Comparison of ENCODE assay signal across 8 cellular contexts in genomic region chr6:107460074-107460631, GRCh38. TPM values are rescaled to one million over a fixed set of nuclear protein-coding genes. Genes with fewer than 3 reads are reported as not detected.
DNase-seq lines count a peak whose midpoint lies in the region; ATAC-seq, FAIRE-seq and TF ChIP-seq lines count a peak whose summit lies in the region.

No MANE protein-coding gene starts in this region.

- peak overlapping the region; percentile 65 for H3K4ac ChIP-seq in IMR-90 (ENCODE audit: low read depth, low read length)

- H3K9ac ChIP-seq in IMR-90 (ENCODE audit: low read depth, low read length) (peak overlapping the region; percentile 56), keratinocyte (ENCODE audit: control insufficient read depth, extremely low read depth, insufficient read depth, low read length) (peak overlapping the region; percentile 91), subcutaneous abdominal adipose tissue (ENCODE audit: low read length in 5 of 5) (peak overlapping the region; percentile 71 to 83 (median 82))

- no peak overlapping the region for H2BK20ac ChIP-seq in IMR-90 (ENCODE audit: low read depth, low read length)

- H3K4me2 ChIP-seq in IMR-90 (ENCODE audit: low read depth, low read length) = peak overlapping the region; percentile 77
- H3K4me2 ChIP-seq in keratinocyte (ENCODE audit: control insufficient read depth, extremely low read depth, insufficient read depth, low read depth, low read length) = peak overlapping the region; percentile 80

- peak overlapping the region; percentile 41 for H4K91ac ChIP-seq in IMR-90 (ENCODE audit: insufficient read depth, low read depth, low read length)

- H3K27me3 Mint-ChIP-seq in activated naive CD8-positive, alpha-beta T cell treated with anti-CD3 and anti-CD28 coated beads, Interleukin-2, amount 10 ng/mL, durations not matched to agents 7 days and 5 days = no peaks in the 10 kb centered on the region

- H3K79me1 ChIP-seq in IMR-90 (ENCODE audit: low read depth in 1 of 2, low read length in 2 of 2) = peaks cover 16 to 17% of the 10 kb centered on the region in 2 experiments

- H3K9me3 Mint-ChIP-seq in activated naive CD8-positive, alpha-beta T cell treated with anti-CD3 and anti-CD28 coated beads, Interleukin-2, amount 10 ng/mL, durations not matched to agents 7 days and 5 days = no peaks in the 10 kb centered on the region

- no peak for TF ChIP-seq RAD21 in IMR-90 (IDR thresholded peaks at IDR 0.05; ENCODE audit: low read length)

- intact Hi-C loops in IMR-90 (cut with micrococcal nuclease) = no loop called here

- WGBS in IMR-90 (ENCODE audit: extremely low coverage in 2 of 2, insufficient read length in 1 of 2), 2 experiments = 37% methylated on average over 3 of the region's 22 CpGs; no CpG with 5 or more reads in 1 of the 2 experiments

- peak overlapping the region; percentile 90 to 94 for H4K8ac ChIP-seq in IMR-90 (ENCODE audit: low read depth in 2 of 2, low read length in 2 of 2)

- POLR2A ChIA-PET in AG04449 (lab: Yijun Ruan, JAX) = interaction anchor here (1.2 to 1.9 kb wide), 3 partner anchors 9 to 30 kb away, joined by 3 to 9 read pairs (median 7); partner anchors contain the start of gene SOBP
- POLR2A ChIA-PET in IMR-90 (lab: Charles Lee; ENCODE audit: unreplicated experiment) = interaction anchor here (1.2 kb wide), 1 partner anchor 51 kb away, joined by 3 read pairs; no protein-coding TSS in a partner anchor
- POLR2A ChIA-PET in activated naive CD8-positive, alpha-beta T cell treated with anti-CD3 and anti-CD28 coated beads, Interleukin-2, amount 10 ng/mL, durations not matched to agents 7 days and 5 days (lab: Charles Lee) = interaction anchor here (0.9 to 2.9 kb wide), 18 partner anchors 9 to 433 kb away, joined by 3 to 53 read pairs (median 6); partner anchors contain the start of genes SCML4 and SOBP
- POLR2A ChIA-PET in GM10248 (lab: Yijun Ruan, JAX) = interaction anchor here (0.7 kb wide), 1 partner anchor 344 kb away, joined by 3 read pairs; the partner anchor contains the start of gene BEND3

- peak overlapping the region; percentile 92 for H2AK9ac ChIP-seq in IMR-90 (replicated peaks; ENCODE audit: low read depth, low read length, poor library complexity)

- dilution Hi-C loops in IMR-90 (cut with HindIII; ENCODE audit: low sequenced_read_pairs, unreplicated experiment) (no loop called here), keratinocyte (cut with MboI; ENCODE audit: extremely low pct_ligation_motif_present, low sequenced_read_pairs) (no loop called here)

- H3K23ac ChIP-seq in IMR-90 (ENCODE audit: low read depth, low read length) = peak overlapping the region; percentile 79; the same call in 1 of the 2 replicates

- H3K36me3 ChIP-seq in IMR-90 (ENCODE audit: control insufficient read depth, insufficient read depth, low read length) (no peaks in the 10 kb centered on the region), keratinocyte (ENCODE audit: control insufficient read depth in 2 of 2, extremely low read depth in 1 of 2, insufficient read depth in 2 of 2, low read length in 2 of 2) (no peaks in the 10 kb centered on the region), subcutaneous abdominal adipose tissue (ENCODE audit: control insufficient read depth in 5 of 5, insufficient read depth in 5 of 5, low read length in 5 of 5) (no peaks in the 10 kb centered on the region)

- H3K4me1 Mint-ChIP-seq in activated naive CD8-positive, alpha-beta T cell treated with anti-CD3 and anti-CD28 coated beads, Interleukin-2, amount 10 ng/mL, durations not matched to agents 7 days and 5 days = peaks cover 18% of the 10 kb centered on the region

- H3K27me3 ChIP-seq in IMR-90 (ENCODE audit: control insufficient read depth, insufficient read depth, low read length) (no peaks in the 10 kb centered on the region), keratinocyte (ENCODE audit: control insufficient read depth, extremely low read depth, insufficient read depth, low read length) (no peaks in the 10 kb centered on the region), subcutaneous abdominal adipose tissue (ENCODE audit: control insufficient read depth in 5 of 5, insufficient read depth in 4 of 5, low read length in 5 of 5) (no peaks in the 10 kb centered on the region)

- H2BK15ac ChIP-seq in IMR-90 (ENCODE audit: low read depth, low read length) = 0 out of 3 replicates have a peak overlapping the region, but pooled peaks have one; percentile 41

- in situ Hi-C loops in IMR-90 (cut with MboI; ENCODE audit: low sequenced_read_pairs) = no loop called here

- TF ChIP-seq POLR2A in IMR-90 (IDR thresholded peaks at IDR 0.05; ENCODE audit: low read depth, low read length) = no peak

- H3K27ac ChIP-seq in IMR-90 (ENCODE audit: insufficient read depth, low read length) (peak overlapping the region; percentile 61), keratinocyte (ENCODE audit: control insufficient read depth, insufficient read depth, low read length) (peak overlapping the region; percentile 70), subcutaneous abdominal adipose tissue (ENCODE audit: low read depth, low read length) (peak overlapping the region; percentile 91)

- CTCF ChIA-PET in AG04449 (lab: Yijun Ruan, JAX) (interaction anchor here (0.6 to 2.1 kb wide), 10 partner anchors 8 to 390 kb away, joined by 3 to 25 read pairs (median 4); no protein-coding TSS in a partner anchor), IMR-90 (lab: Yijun Ruan, JAX) (interaction anchor here (0.6 to 3.3 kb wide), 8 partner anchors 28 to 324 kb away, joined by 3 to 23 read pairs (median 4); partner anchors contain the start of gene SOBP), GM10248 (lab: Yijun Ruan, JAX) (interaction anchor here (0.6 to 3.2 kb wide), 12 partner anchors 9 to 346 kb away, joined by 3 to 15 read pairs (median 3); no protein-coding TSS in a partner anchor)

- H4K5ac ChIP-seq in IMR-90 (ENCODE audit: low read depth, low read length) = peak overlapping the region; percentile 93

- H3K9me1 ChIP-seq in IMR-90 (ENCODE audit: insufficient read depth, low read length) = peaks cover 5% of the 10 kb centered on the region; the same call in 1 of the 2 replicates
- H3K9me1 ChIP-seq in keratinocyte (ENCODE audit: control insufficient read depth, extremely low read depth, insufficient read depth, low read length) = no peaks in the 10 kb centered on the region

- no TSS peak for BruUV-seq in IMR-90 (replicated peaks; lab: Mats Ljungman, UMichigan)

- H3K14ac ChIP-seq in IMR-90 (replicated peaks; ENCODE audit: low read depth, low read length) = peak overlapping the region; percentile 56

- peaks cover 12% of the 10 kb centered on the region for H3K79me2 ChIP-seq in keratinocyte (ENCODE audit: control insufficient read depth, insufficient read depth, low read length)

- H3K9me3 ChIP-seq in IMR-90 (ENCODE audit: control insufficient read depth, insufficient read depth, low read length) = no peaks in the 10 kb centered on the region
- H3K9me3 ChIP-seq in keratinocyte (ENCODE audit: control insufficient read depth, low read depth, low read length) = no peaks in the 10 kb centered on the region
- H3K9me3 ChIP-seq in subcutaneous abdominal adipose tissue (ENCODE audit: control insufficient read depth in 5 of 5, low read length in 5 of 5) = no peaks in the 10 kb centered on the region

- peak overlapping the region; percentile 93 for H3K4me3 Mint-ChIP-seq in activated naive CD8-positive, alpha-beta T cell treated with anti-CD3 and anti-CD28 coated beads, Interleukin-2, amount 10 ng/mL, durations not matched to agents 7 days and 5 days

- ATAC-seq in IMR-90 (ENCODE audit: low read depth) (no peak), GM21447 (IDR thresholded peaks at IDR 0.05; ENCODE audit: unreplicated experiment) (no peak)
- ATAC-seq in activated naive CD8-positive, alpha-beta T cell treated with anti-CD3 and anti-CD28 coated beads, Interleukin-2, amount 10 ng/mL, durations not matched to agents 7 days and 5 days (ENCODE audit: low read depth) = no peak

- peak overlapping the region; percentile 96 for H3K4me3 ChIP-seq in AG04449 (ENCODE audit: low read depth, low read length)
- H3K4me3 ChIP-seq in IMR-90 (ENCODE audit: insufficient read depth, low read depth, low read length) = peak overlapping the region; percentile 85
- H3K4me3 ChIP-seq in keratinocyte (ENCODE audit: control insufficient read depth in 2 of 3, extremely low read depth in 1 of 3, insufficient read depth in 2 of 3, low read depth in 1 of 3, low read length in 3 of 3) = peak overlapping the region; percentile 95 to 99 (median 97)
- H3K4me3 ChIP-seq in subcutaneous abdominal adipose tissue (ENCODE audit: low read depth in 1 of 5, low read length in 5 of 5) = peak overlapping the region; percentile 81 to 99 (median 91)

- peak overlapping the region; percentile 31; the same call in 1 of the 2 replicates for H3K18ac ChIP-seq in IMR-90 (ENCODE audit: low read depth, low read length)

- H4K20me1 ChIP-seq in IMR-90 (ENCODE audit: insufficient read depth, low read length) = no peaks in the 10 kb centered on the region
- no peaks in the 10 kb centered on the region for H4K20me1 ChIP-seq in keratinocyte (ENCODE audit: control insufficient read depth, extremely low read depth, insufficient read depth, low read length)

- peak overlapping the region; percentile 47 for H2BK5ac ChIP-seq in IMR-90 (ENCODE audit: low read depth, low read length, poor library complexity, severe bottlenecking)

- H3K4me1 ChIP-seq in IMR-90 (ENCODE audit: control insufficient read depth, insufficient read depth, low read length) (0 out of 2 replicates have a peak, but pooled peaks cover 2% of the 10 kb centered on the region), keratinocyte (ENCODE audit: control insufficient read depth, extremely low read depth, insufficient read depth, low read length) (peaks cover 5% of the 10 kb centered on the region), subcutaneous abdominal adipose tissue (ENCODE audit: control insufficient read depth in 5 of 5, insufficient read depth in 5 of 5, low read length in 5 of 5) (peaks cover 0 to 17% (median 15%) of the 10 kb centered on the region in 5 donors)

- no peak for FAIRE-seq in keratinocyte (lab: Jason Lieb, UNC)

- no peak for TF ChIP-seq CTCF in AG04449 (IDR thresholded peaks at IDR 0.05; ENCODE audit: insufficient read depth, low read length, missing control alignments)
- TF ChIP-seq CTCF in IMR-90 (conservative IDR thresholded peaks at IDR 0.05; ENCODE audit: low read depth, low read length) = no peak
- no peak for TF ChIP-seq CTCF in keratinocyte (optimal IDR thresholded peaks at IDR 0.05 in 1 of 3, IDR thresholded peaks at IDR 0.05 in 1 of 3, conservative IDR thresholded peaks at IDR 0.05 in 1 of 3; ENCODE audit: extremely low read depth in 1 of 3, insufficient read depth in 2 of 3, low read length in 3 of 3)
- TF ChIP-seq CTCF in GM10248 (IDR thresholded peaks at IDR 0.05; ENCODE audit: control extremely low read depth, extremely low read depth, low read depth, missing control alignments) = no peak

- peaks cover 4% of the 10 kb centered on the region for H3K36me3 Mint-ChIP-seq in activated naive CD8-positive, alpha-beta T cell treated with anti-CD3 and anti-CD28 coated beads, Interleukin-2, amount 10 ng/mL, durations not matched to agents 7 days and 5 days

- H2AFZ ChIP-seq in IMR-90 (replicated peaks; ENCODE audit: low read length, poor library complexity) = peak overlapping the region; percentile 97
- H2AFZ ChIP-seq in keratinocyte (ENCODE audit: control insufficient read depth, low read length) = peak overlapping the region; percentile 97

- H3K56ac ChIP-seq in IMR-90 (ENCODE audit: extremely low read depth, insufficient read depth, low read length) = no peak overlapping the region

- H3K27ac Mint-ChIP-seq in activated naive CD8-positive, alpha-beta T cell treated with anti-CD3 and anti-CD28 coated beads, Interleukin-2, amount 10 ng/mL, durations not matched to agents 7 days and 5 days = peak overlapping the region; percentile 97

- H2BK120ac ChIP-seq in IMR-90 (ENCODE audit: low read depth, low read length) = peak overlapping the region; percentile 16

- peak overlapping the region; percentile 17; the same call in 1 of the 2 replicates for H2AK5ac ChIP-seq in IMR-90 (ENCODE audit: low read depth, low read length)

- DNase-seq in AG04449 (ENCODE audit: low read depth, low spot score) (no peak), IMR-90 (peak; percentile 4), keratinocyte (ENCODE audit: low read depth, low spot score) (no peak), GM10248 (ENCODE audit: extremely low spot score) (no peak), NCI-H187 treated with DMSO at 0.1 percent for 48 hours (lab: John Stamatoyannopoulos, UW) (no peak)
- DNase-seq in activated naive CD8-positive, alpha-beta T cell treated with anti-CD3 and anti-CD28 coated beads, Interleukin-2, amount 10 ng/mL, durations not matched to agents 7 days and 5 days = no peak

RNA-seq across cellular contexts. Expression of gene PDSS2, which starts 0.8 kb away (rescaled TPM):
- 8.6 and 8.9 TPM in 2 replicates for total RNA-seq in IMR-90 (2012; rRNA removed)
- polyA plus RNA-seq in IMR-90 (2012; rRNA removed) (9.2 and 10.1 TPM in 2 replicates), keratinocyte (9.5 to 12.5 TPM (median 11.5 TPM) in 3 replicates)
- 6.2 and 8.7 TPM in 2 replicates for polyA plus RNA-seq in IMR-90 (2012; cell fraction: cytosol; rRNA removed)
- polyA plus RNA-seq in IMR-90 (2012; cell fraction: nucleus; rRNA removed; ENCODE audit: low replicate concordance) = 4.5 and 4.9 TPM in 2 replicates
- total RNA-seq in activated naive CD8-positive, alpha-beta T cell treated with anti-CD3 and anti-CD28 coated beads, Interleukin-2, amount 10 ng/mL, durations not matched to agents 7 days and 5 days = 10 to 100 TPM; 12.8 to 15.4 TPM
- 4.3 TPM for polyA plus RNA-seq in keratinocyte (2011; ENCODE audit: low read depth)
- polyA plus RNA-seq in keratinocyte (2011; cell fraction: cytosol; rRNA removed) = 7.2 and 12.3 TPM in 2 replicates
- 7.7 and 8.1 TPM in 2 replicates for polyA plus RNA-seq in keratinocyte (2011; cell fraction: nucleus; rRNA removed)
- 7.1 and 8.5 TPM in 2 replicates for polyA plus RNA-seq in keratinocyte (2012; ENCODE audit: low replicate concordance)
- 11.7 to 18.1 TPM (median 17.1 TPM) in 3 replicates for polyA minus RNA-seq in keratinocyte
- 8.2 TPM for polyA minus RNA-seq in keratinocyte (2011; cell fraction: cytosol; rRNA and poly(A)+ RNA removed)
- polyA minus RNA-seq in keratinocyte (2011; cell fraction: nucleus; rRNA and poly(A)+ RNA removed) = 13.5 and 13.7 TPM in 2 replicates

RNA-seq across cellular contexts. Expression of gene SOBP, which starts 29.8 kb away (rescaled TPM):
- 0.72 and 1.1 TPM in 2 replicates for total RNA-seq in IMR-90 (2012; rRNA removed)
- polyA plus RNA-seq in IMR-90 (2012; rRNA removed) (0.60 and 0.99 TPM in 2 replicates), keratinocyte (not detected in 3 replicates)
- polyA plus RNA-seq in IMR-90 (2012; cell fraction: cytosol; rRNA removed) = 0.15 and 1.0 TPM in 2 replicates
- polyA plus RNA-seq in IMR-90 (2012; cell fraction: nucleus; rRNA removed; ENCODE audit: low replicate concordance) = 1.8 and 2.6 TPM in 2 replicates
- 1 to 10 TPM; 1.2 to 1.4 TPM for total RNA-seq in activated naive CD8-positive, alpha-beta T cell treated with anti-CD3 and anti-CD28 coated beads, Interleukin-2, amount 10 ng/mL, durations not matched to agents 7 days and 5 days
- polyA plus RNA-seq in keratinocyte (2011; ENCODE audit: low read depth) = not detected
- polyA plus RNA-seq in keratinocyte (2011; cell fraction: cytosol; rRNA removed) = not detected in 2 replicates
- not detected in 2 replicates for polyA plus RNA-seq in keratinocyte (2011; cell fraction: nucleus; rRNA removed)
- polyA plus RNA-seq in keratinocyte (2012; ENCODE audit: low replicate concordance) = not detected in 2 replicates
- polyA minus RNA-seq in keratinocyte = not detected in 3 replicates
- not detected for polyA minus RNA-seq in keratinocyte (2011; cell fraction: cytosol; rRNA and poly(A)+ RNA removed)
- not detected in 2 replicates for polyA minus RNA-seq in keratinocyte (2011; cell fraction: nucleus; rRNA and poly(A)+ RNA removed)
